2 cellular contexts compared by ENCODE assay signal in genomic region chr3:123735456-123735855, GRCh38.
TF ChIP-seq lines count a peak whose summit lies in the region.

No MANE protein-coding gene starts in this region.

TF ChIP-seq in A549, 52 proteins besides CTCF, POLR2A, EP300 and RAD21:
- TF ChIP-seq RFX5 (IDR thresholded peaks at IDR 0.05) (no peak), BHLHE40 (IDR thresholded peaks at IDR 0.05; ENCODE audit: low read depth, low read length) (no peak), RCOR1 (IDR thresholded peaks at IDR 0.05; ENCODE audit: low read depth, low read length) (no peak), REST (IDR thresholded peaks at IDR 0.05) (no peak), NR3C1 (IDR thresholded peaks at IDR 0.05) (no peak), MYC (IDR thresholded peaks at IDR 0.05; ENCODE audit: borderline replicate concordance, low read length) (no peak), JUN (IDR thresholded peaks at IDR 0.05) (no peak), HES2 (IDR thresholded peaks at IDR 0.05) (no peak), HDAC2 (IDR thresholded peaks at IDR 0.05) (no peak), ZSCAN20 (CRISPR knock-in tag; IDR thresholded peaks at IDR 0.05) (no peak)

TF ChIP-seq in IMR-90, 13 proteins besides CTCF, POLR2A, EP300 and RAD21 (continued from another document):
- TF ChIP-seq CEBPB (IDR thresholded peaks at IDR 0.05; ENCODE audit: low read depth, low read length) (no peak), FOS (IDR thresholded peaks at IDR 0.05; ENCODE audit: low read depth, low read length) (no peak), MAZ (IDR thresholded peaks at IDR 0.05; ENCODE audit: borderline replicate concordance, low read depth, low read length) (no peak), NFE2L2 (IDR thresholded peaks at IDR 0.05; ENCODE audit: low read depth, low read length) (no peak), MXI1 (IDR thresholded peaks at IDR 0.05; ENCODE audit: borderline replicate concordance, low read depth, low read length) (no peak), BHLHE40 (IDR thresholded peaks at IDR 0.05; ENCODE audit: low read depth, low read length) (no peak), ELK1 (IDR thresholded peaks at IDR 0.05; ENCODE audit: borderline replicate concordance, low read depth, low read length) (no peak), USF2 (IDR thresholded peaks at IDR 0.05; ENCODE audit: low read depth, low read length) (no peak), RCOR1 (IDR thresholded peaks at IDR 0.05; ENCODE audit: insufficient replicate concordance, low read length) (no peak), RFX5 (IDR thresholded peaks at IDR 0.05; ENCODE audit: low read depth, low read length) (no peak), MAFK (IDR thresholded peaks at IDR 0.05; ENCODE audit: low read depth, low read length) (no peak)
